8 cellular contexts compared by ENCODE assay signal in genomic region chr2:131490616-131491468, GRCh38. TPM values are rescaled to one million over a fixed set of nuclear protein-coding genes. Genes with fewer than 3 reads are reported as not detected.
A peak's percentile ranks its signal among the peaks of the same experiment; 100 is the strongest.
DNase-seq lines count a peak whose midpoint lies in the region; ATAC-seq and TF ChIP-seq lines count a peak whose summit lies in the region.
"Not testable (repeated sequence)": the region's sequence is repeated elsewhere in the genome, so short reads cannot be mapped to it uniquely, and the experiment has no call there.

No MANE protein-coding gene starts in this region.

- H3K27me3 Mint-ChIP-seq in Caco-2 (ENCODE audit: insufficient read depth, unreplicated experiment); activated CD8-positive, alpha-beta T cell treated with anti-CD3 and anti-CD28 coated beads, Interleukin-2, amount 10 ng/mL, durations not matched to agents 7 days and 5 days (ENCODE audit: low read depth): not testable (repeated sequence)

- intact Hi-C loops in Caco-2 (cut with micrococcal nuclease; ENCODE audit: unreplicated experiment) (loop anchor here (5.0 to 10.0 kb wide), 3 partner anchors 339 to 924 kb away; partner anchors contain the start of genes FAM168B and GPR39), OCI-LY7 (cut with micrococcal nuclease; ENCODE audit: unreplicated experiment) (loop anchor here (5.0 to 10.0 kb wide), 3 partner anchors 344 to 654 kb away; partner anchors contain the start of gene PLEKHB2)
- intact Hi-C loops in right cardiac atrium (cut with DNase I): not testable (repeated sequence)

- H3K27ac Mint-ChIP-seq in Caco-2 (ENCODE audit: unreplicated experiment): peak overlapping the region; percentile 70
- peak overlapping the region; percentile 93 for H3K27ac Mint-ChIP-seq in activated CD8-positive, alpha-beta T cell treated with anti-CD3 and anti-CD28 coated beads, Interleukin-2, amount 10 ng/mL, durations not matched to agents 7 days and 5 days

- H2AFZ ChIP-seq in OCI-LY7 (ENCODE audit: low read length) (0 out of 2 replicates have a peak overlapping the region, but pooled peaks have one; percentile 21), neuronal stem cell (ENCODE audit: low read length) (peak overlapping the region; percentile 100)

- H3K4me3 ChIP-seq in Caco-2 (ENCODE audit: low read depth, low read length) (peak overlapping the region; percentile 77), OCI-LY7 (ENCODE audit: low read depth, low read length, poor library complexity, severe bottlenecking) (peak overlapping the region; percentile 83), neuronal stem cell (ENCODE audit: low read length in 2 of 2) (peak overlapping the region; percentile 49 to 76), subcutaneous abdominal adipose tissue (ENCODE audit: low read depth in 1 of 5, low read length in 5 of 5) (peak overlapping the region; percentile 35 to 61 (median 54))
- not testable (repeated sequence) for H3K4me3 ChIP-seq in right cardiac atrium (ENCODE audit: low read length)

- H4K91ac ChIP-seq in neuronal stem cell (ENCODE audit: low read depth, low read length, poor library complexity): not testable (repeated sequence)

- peak overlapping the region; percentile 94 for H3K14ac ChIP-seq in neuronal stem cell (ENCODE audit: low read length)

- H3K79me1 ChIP-seq in neuronal stem cell (ENCODE audit: low read depth, low read length): peaks cover 14% of the 10 kb centered on the region

- WGBS in right cardiac atrium: 74% methylated on average over 20 of the region's 20 CpGs
- no CpG with 5 or more reads among the region's 20 CpGs for WGBS in neuronal stem cell (ENCODE audit: extremely low coverage in 2 of 2, insufficient read length in 2 of 2, insufficient replicate concordance in 1 of 2), 2 donors

- peak; percentile 14 for ATAC-seq in HG02885 (IDR thresholded peaks at IDR 0.05; ENCODE audit: poor library complexity, unreplicated experiment)
- not testable (repeated sequence) for ATAC-seq in activated CD8-positive, alpha-beta T cell treated with anti-CD3 and anti-CD28 coated beads, Interleukin-2, amount 10 ng/mL, durations not matched to agents 7 days and 5 days; right cardiac atrium

- H3K4me2 ChIP-seq in OCI-LY7 (ENCODE audit: low read length): peak overlapping the region; percentile 79
- peak overlapping the region; percentile 33 for H3K4me2 ChIP-seq in neuronal stem cell (ENCODE audit: insufficient read depth, low read length, poor library complexity, severe bottlenecking)

- peak overlapping the region; percentile 76 for H3K18ac ChIP-seq in neuronal stem cell (ENCODE audit: low read length)

- H3K9me2 ChIP-seq in OCI-LY7 (ENCODE audit: insufficient read depth, low read length): not testable (repeated sequence)

- not testable (repeated sequence) for H3K4ac ChIP-seq in neuronal stem cell (ENCODE audit: low read length)

- H3K23ac ChIP-seq in neuronal stem cell (ENCODE audit: low read depth, low read length, poor library complexity): peak overlapping the region; percentile 55

- H3K9ac ChIP-seq in neuronal stem cell (ENCODE audit: low read depth, low read length, poor library complexity) (peak overlapping the region; percentile 79), subcutaneous abdominal adipose tissue (ENCODE audit: low read length in 5 of 5) (peak overlapping the region in 3 of 5 donors; percentile 11 to 40 (median 30))

- peaks cover 21% of the 10 kb centered on the region for H4K20me1 ChIP-seq in OCI-LY7 (ENCODE audit: insufficient read depth, low read length)

- CTCF ChIA-PET in Caco-2 (lab: Charles Lee); OCI-LY7 (lab: Charles Lee; ENCODE audit: unreplicated experiment); activated CD8-positive, alpha-beta T cell treated with anti-CD3 and anti-CD28 coated beads, Interleukin-2, amount 10 ng/mL, durations not matched to agents 7 days and 5 days (lab: Charles Lee): not testable (repeated sequence)

- peak overlapping the region; percentile 83 for H3K27ac ChIP-seq in OCI-LY7 (ENCODE audit: low read depth, low read length, poor library complexity, severe bottlenecking)
- H3K27ac ChIP-seq in right cardiac atrium (ENCODE audit: low read length); subcutaneous abdominal adipose tissue (ENCODE audit: low read depth, low read length): not testable (repeated sequence)
- peak overlapping the region; percentile 59 for H3K27ac ChIP-seq in neuronal stem cell (replicated peaks; ENCODE audit: low read length)

- peak overlapping the region; percentile 77 for H3K4me3 Mint-ChIP-seq in Caco-2 (ENCODE audit: unreplicated experiment)
- peak overlapping the region; percentile 89 for H3K4me3 Mint-ChIP-seq in activated CD8-positive, alpha-beta T cell treated with anti-CD3 and anti-CD28 coated beads, Interleukin-2, amount 10 ng/mL, durations not matched to agents 7 days and 5 days

- H3K4me1 Mint-ChIP-seq in Caco-2 (ENCODE audit: low read depth, unreplicated experiment): not testable (repeated sequence)
- peaks cover 48% of the 10 kb centered on the region for H3K4me1 Mint-ChIP-seq in activated CD8-positive, alpha-beta T cell treated with anti-CD3 and anti-CD28 coated beads, Interleukin-2, amount 10 ng/mL, durations not matched to agents 7 days and 5 days (ENCODE audit: low read depth)

- not testable (repeated sequence) for BruUV-seq in Caco-2 (replicated peaks; lab: Mats Ljungman, UMichigan); OCI-LY7 (replicated peaks; lab: Mats Ljungman, UMichigan)

- H2BK15ac ChIP-seq in neuronal stem cell (ENCODE audit: low read length): not testable (repeated sequence)

- TF ChIP-seq CTCF in Caco-2 (IDR thresholded peaks at IDR 0.05; ENCODE audit: insufficient read depth in 1 of 2, low read depth in 1 of 2, low read length in 1 of 2, severe bottlenecking in 1 of 2, unreplicated experiment in 1 of 2); OCI-LY7 (conservative IDR thresholded peaks at IDR 0.05; ENCODE audit: low read length): not testable (repeated sequence)

- POLR2A ChIA-PET in Caco-2 (lab: Charles Lee); OCI-LY7 (lab: Charles Lee); activated CD8-positive, alpha-beta T cell treated with anti-CD3 and anti-CD28 coated beads, Interleukin-2, amount 10 ng/mL, durations not matched to agents 7 days and 5 days (lab: Charles Lee): not testable (repeated sequence)

- H2BK120ac ChIP-seq in neuronal stem cell (ENCODE audit: low read depth, low read length): not testable (repeated sequence)

- H2BK5ac ChIP-seq in neuronal stem cell (ENCODE audit: low read length): peak overlapping the region; percentile 87

- H3K79me2 ChIP-seq in OCI-LY7 (ENCODE audit: insufficient read depth, low read depth, low read length): peaks cover 78% of the 10 kb centered on the region

- not testable (repeated sequence) for DNase-seq in Caco-2; neuronal stem cell (ENCODE audit: low spot score)
- peak; percentile 65 for DNase-seq in OCI-LY7 (ENCODE audit: low spot score)
- DNase-seq in activated CD8-positive, alpha-beta T cell treated with anti-CD3 and anti-CD28 coated beads, Interleukin-2, amount 10 ng/mL, durations not matched to agents 7 days and 5 days: peak; percentile 44
- DNase-seq in cerebellum (ENCODE audit: low spot score): peak; percentile 44
- peak in 2 of 3 donors; percentile 34 to 36 for DNase-seq in right cardiac atrium

- H3K36me3 Mint-ChIP-seq in Caco-2 (ENCODE audit: insufficient read depth, unreplicated experiment): peaks cover 45% of the 10 kb centered on the region
- H3K36me3 Mint-ChIP-seq in activated CD8-positive, alpha-beta T cell treated with anti-CD3 and anti-CD28 coated beads, Interleukin-2, amount 10 ng/mL, durations not matched to agents 7 days and 5 days (ENCODE audit: low read depth): peaks cover 35% of the 10 kb centered on the region

- H3K27me3 ChIP-seq in Caco-2 (replicated peaks; ENCODE audit: control insufficient read depth, insufficient read depth, low read length); right cardiac atrium (ENCODE audit: control insufficient read depth, insufficient read depth); neuronal stem cell (ENCODE audit: control insufficient read depth in 3 of 3, insufficient read depth in 3 of 3, low read depth in 1 of 3, low read length in 3 of 3); subcutaneous abdominal adipose tissue (ENCODE audit: control insufficient read depth in 5 of 5, insufficient read depth in 4 of 5, low read length in 5 of 5): not testable (repeated sequence)

- not testable (repeated sequence) for H3K36me3 ChIP-seq in Caco-2 (ENCODE audit: control insufficient read depth, insufficient read depth, low read length); subcutaneous abdominal adipose tissue (ENCODE audit: control insufficient read depth in 5 of 5, insufficient read depth in 5 of 5, low read length in 5 of 5)
- peaks cover 54% of the 10 kb centered on the region for H3K36me3 ChIP-seq in OCI-LY7 (ENCODE audit: insufficient read depth, low read length)
- H3K36me3 ChIP-seq in neuronal stem cell (replicated peaks in 1 of 2; ENCODE audit: control insufficient read depth in 2 of 2, insufficient read depth in 2 of 2, low read length in 2 of 2): peaks cover 0 to 19% of the 10 kb centered on the region in 2 donors

- H3K9me3 ChIP-seq in Caco-2; OCI-LY7 (ENCODE audit: low read length); right cardiac atrium (ENCODE audit: control insufficient read depth, low read length); neuronal stem cell (replicated peaks in 1 of 2; ENCODE audit: control insufficient read depth in 2 of 2, insufficient read depth in 1 of 2, low read depth in 1 of 2, low read length in 2 of 2); subcutaneous abdominal adipose tissue (ENCODE audit: control insufficient read depth in 5 of 5, low read length in 5 of 5): not testable (repeated sequence)

- H2AK5ac ChIP-seq in neuronal stem cell (ENCODE audit: low read depth, low read length): peak overlapping the region; percentile 60

- peak overlapping the region; percentile 43 for H4K8ac ChIP-seq in neuronal stem cell (ENCODE audit: low read depth, low read length)

- not testable (repeated sequence) for H3K9me3 Mint-ChIP-seq in Caco-2 (ENCODE audit: unreplicated experiment); activated CD8-positive, alpha-beta T cell treated with anti-CD3 and anti-CD28 coated beads, Interleukin-2, amount 10 ng/mL, durations not matched to agents 7 days and 5 days (ENCODE audit: insufficient read depth)

- H3K4me1 ChIP-seq in Caco-2; right cardiac atrium (ENCODE audit: control insufficient read depth, insufficient read depth, low read length): not testable (repeated sequence)
- H3K4me1 ChIP-seq in OCI-LY7 (ENCODE audit: insufficient read depth, low read length, poor library complexity, severe bottlenecking) (peaks cover 25% of the 10 kb centered on the region), neuronal stem cell (ENCODE audit: control insufficient read depth in 2 of 2, insufficient read depth in 1 of 2, low read depth in 1 of 2, low read length in 2 of 2) (peaks cover 12 to 14% of the 10 kb centered on the region in 2 donors), subcutaneous abdominal adipose tissue (ENCODE audit: control insufficient read depth in 5 of 5, insufficient read depth in 5 of 5, low read length in 5 of 5) (peaks cover 0 to 32% (median 19%) of the 10 kb centered on the region in 5 donors)

- not testable (repeated sequence) for H2BK12ac ChIP-seq in neuronal stem cell (ENCODE audit: low read length)

RNA-seq across cellular contexts. Expression of gene MZT2A, which starts 1.4 kb away (rescaled TPM):
- total RNA-seq in Caco-2 (2022) (275 and 285 TPM in 2 replicates), OCI-LY7 (2022) (305 and 332 TPM in 2 replicates), cerebellum (28.8 TPM), right cardiac atrium (100 to 1,000 TPM in 1 of 4 donors, 10 to 100 TPM in 3; 46.8 to 114 (median 80.4) TPM)
- 398 and 443 TPM in 2 replicates for total RNA-seq in OCI-LY7 (2014; rRNA removed; shearing (Covaris generic))
- total RNA-seq in activated CD8-positive, alpha-beta T cell treated with anti-CD3 and anti-CD28 coated beads, Interleukin-2, amount 10 ng/mL, durations not matched to agents 7 days and 5 days: 100 to 1,000 TPM; 181 to 191 TPM
- 144 TPM for polyA plus RNA-seq in right cardiac atrium
- 246 TPM for polyA plus RNA-seq in neuronal stem cell (2013, experiment 1 of 2)
- 243 TPM for polyA plus RNA-seq in neuronal stem cell (2013, experiment 2 of 2)

RNA-seq across cellular contexts. Expression of gene TUBA3D, which starts 14.9 kb away (rescaled TPM):
- total RNA-seq in Caco-2 (2022) (0.23 TPM in 1 of 2 replicates, not detected in the other), OCI-LY7 (2022) (not detected in 2 replicates), cerebellum (not detected), right cardiac atrium (10 to 100 TPM in 2 of 4 donors, 1 to 10 TPM in 2; 2.3 to 14.8 (median 9.3) TPM)
- not detected in 2 replicates for total RNA-seq in OCI-LY7 (2014; rRNA removed; shearing (Covaris generic))
- not detected for total RNA-seq in activated CD8-positive, alpha-beta T cell treated with anti-CD3 and anti-CD28 coated beads, Interleukin-2, amount 10 ng/mL, durations not matched to agents 7 days and 5 days
- 28.0 TPM for polyA plus RNA-seq in right cardiac atrium
- 0.15 TPM for polyA plus RNA-seq in neuronal stem cell (2013, experiment 1 of 2)
- polyA plus RNA-seq in neuronal stem cell (2013, experiment 2 of 2): 0.11 TPM

RNA-seq across cellular contexts. Expression of gene CCDC74A, which starts 36.8 kb away (rescaled TPM):
- total RNA-seq in Caco-2 (2022): 0.36 TPM in 1 of 2 replicates, not detected in the other
- total RNA-seq in OCI-LY7 (2014; rRNA removed; shearing (Covaris generic)): 57.4 and 60.7 TPM in 2 replicates
- total RNA-seq in OCI-LY7 (2022): 27.1 and 40.2 TPM in 2 replicates
- total RNA-seq in activated CD8-positive, alpha-beta T cell treated with anti-CD3 and anti-CD28 coated beads, Interleukin-2, amount 10 ng/mL, durations not matched to agents 7 days and 5 days: 10 to 100 TPM in 1 of 2 experiments, 1 to 10 TPM in 1; 9.4 to 10.0 TPM
- total RNA-seq in cerebellum: 5.6 TPM
- 1 to 10 TPM; 1.0 to 2.2 (median 1.3) TPM for total RNA-seq in right cardiac atrium
- polyA plus RNA-seq in right cardiac atrium: 1.5 TPM
- 62.0 TPM for polyA plus RNA-seq in neuronal stem cell (2013, experiment 1 of 2)
- 59.8 TPM for polyA plus RNA-seq in neuronal stem cell (2013, experiment 2 of 2)
